1 cellular context compared by ENCODE assay signal in the genomic region with DNA sequence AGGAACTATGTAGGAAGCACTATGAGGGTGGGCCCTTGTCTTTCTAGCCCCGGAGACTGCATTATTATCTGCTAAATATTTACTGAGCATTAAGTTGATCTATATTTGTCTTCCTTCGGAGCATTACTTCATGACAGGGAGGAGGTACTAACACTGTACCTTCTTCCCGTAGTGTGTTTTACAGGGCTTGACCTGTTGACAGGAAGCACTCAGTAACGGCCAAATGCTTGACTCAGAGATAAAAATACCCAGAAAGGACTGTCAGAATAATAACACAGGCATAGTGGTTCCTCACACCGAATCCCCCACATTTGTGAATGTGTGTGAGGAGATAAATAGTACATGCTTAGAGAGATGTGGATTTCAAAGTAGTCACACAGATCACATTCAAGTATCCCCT.
TF ChIP-seq lines count a peak whose summit lies in the region.

No MANE protein-coding gene starts in this region.

TF ChIP-seq in K562, 482 proteins besides CTCF, POLR2A, EP300 and RAD21:
- TF ChIP-seq, protein P1, sequence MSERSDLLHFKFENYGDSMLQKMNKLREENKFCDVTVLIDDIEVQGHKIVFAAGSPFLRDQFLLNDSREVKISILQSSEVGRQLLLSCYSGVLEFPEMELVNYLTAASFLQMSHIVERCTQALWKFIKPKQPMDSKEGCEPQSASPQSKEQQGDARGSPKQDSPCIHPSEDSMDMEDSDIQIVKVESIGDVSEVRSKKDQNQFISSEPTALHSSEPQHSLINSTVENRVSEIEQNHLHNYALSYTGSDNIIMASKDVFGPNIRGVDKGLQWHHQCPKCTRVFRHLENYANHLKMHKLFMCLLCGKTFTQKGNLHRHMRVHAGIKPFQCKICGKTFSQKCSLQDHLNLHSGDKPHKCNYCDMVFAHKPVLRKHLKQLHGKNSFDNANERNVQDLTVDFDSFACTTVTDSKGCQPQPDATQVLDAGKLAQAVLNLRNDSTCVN (CRISPR knock-in tag; IDR thresholded peaks at IDR 0.05) = no peak
- TF ChIP-seq GABPA (tag; conservative IDR thresholded peaks at IDR 0.05; ENCODE audit: low read depth) = no peak
- TF ChIP-seq, protein P2, sequence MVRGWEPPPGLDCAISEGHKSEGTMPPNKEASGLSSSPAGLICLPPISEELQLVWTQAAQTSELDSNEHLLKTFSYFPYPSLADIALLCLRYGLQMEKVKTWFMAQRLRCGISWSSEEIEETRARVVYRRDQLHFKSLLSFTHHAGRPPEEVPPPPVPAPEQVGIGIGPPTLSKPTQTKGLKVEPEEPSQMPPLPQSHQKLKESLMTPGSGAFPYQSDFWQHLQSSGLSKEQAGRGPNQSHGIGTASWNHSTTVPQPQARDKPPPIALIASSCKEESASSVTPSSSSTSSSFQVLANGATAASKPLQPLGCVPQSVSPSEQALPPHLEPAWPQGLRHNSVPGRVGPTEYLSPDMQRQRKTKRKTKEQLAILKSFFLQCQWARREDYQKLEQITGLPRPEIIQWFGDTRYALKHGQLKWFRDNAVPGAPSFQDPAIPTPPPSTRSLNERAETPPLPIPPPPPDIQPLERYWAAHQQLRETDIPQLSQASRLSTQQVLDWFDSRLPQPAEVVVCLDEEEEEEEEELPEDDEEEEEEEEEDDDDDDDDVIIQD (CRISPR knock-in tag; IDR thresholded peaks at IDR 0.05) = no peak
- TF ChIP-seq ZNF124 (CRISPR knock-in tag; IDR thresholded peaks at IDR 0.05) = no peak
- TF ChIP-seq RNF2 (IDR thresholded peaks at IDR 0.05) = 0 out of 2 replicates have a peak, but pooled peaks have one; percentile 21
- no peak for TF ChIP-seq RBM22 (IDR thresholded peaks at IDR 0.05; ENCODE audit: low read depth, low read length, poor library complexity, severe bottlenecking)
- TF ChIP-seq, protein P3, sequence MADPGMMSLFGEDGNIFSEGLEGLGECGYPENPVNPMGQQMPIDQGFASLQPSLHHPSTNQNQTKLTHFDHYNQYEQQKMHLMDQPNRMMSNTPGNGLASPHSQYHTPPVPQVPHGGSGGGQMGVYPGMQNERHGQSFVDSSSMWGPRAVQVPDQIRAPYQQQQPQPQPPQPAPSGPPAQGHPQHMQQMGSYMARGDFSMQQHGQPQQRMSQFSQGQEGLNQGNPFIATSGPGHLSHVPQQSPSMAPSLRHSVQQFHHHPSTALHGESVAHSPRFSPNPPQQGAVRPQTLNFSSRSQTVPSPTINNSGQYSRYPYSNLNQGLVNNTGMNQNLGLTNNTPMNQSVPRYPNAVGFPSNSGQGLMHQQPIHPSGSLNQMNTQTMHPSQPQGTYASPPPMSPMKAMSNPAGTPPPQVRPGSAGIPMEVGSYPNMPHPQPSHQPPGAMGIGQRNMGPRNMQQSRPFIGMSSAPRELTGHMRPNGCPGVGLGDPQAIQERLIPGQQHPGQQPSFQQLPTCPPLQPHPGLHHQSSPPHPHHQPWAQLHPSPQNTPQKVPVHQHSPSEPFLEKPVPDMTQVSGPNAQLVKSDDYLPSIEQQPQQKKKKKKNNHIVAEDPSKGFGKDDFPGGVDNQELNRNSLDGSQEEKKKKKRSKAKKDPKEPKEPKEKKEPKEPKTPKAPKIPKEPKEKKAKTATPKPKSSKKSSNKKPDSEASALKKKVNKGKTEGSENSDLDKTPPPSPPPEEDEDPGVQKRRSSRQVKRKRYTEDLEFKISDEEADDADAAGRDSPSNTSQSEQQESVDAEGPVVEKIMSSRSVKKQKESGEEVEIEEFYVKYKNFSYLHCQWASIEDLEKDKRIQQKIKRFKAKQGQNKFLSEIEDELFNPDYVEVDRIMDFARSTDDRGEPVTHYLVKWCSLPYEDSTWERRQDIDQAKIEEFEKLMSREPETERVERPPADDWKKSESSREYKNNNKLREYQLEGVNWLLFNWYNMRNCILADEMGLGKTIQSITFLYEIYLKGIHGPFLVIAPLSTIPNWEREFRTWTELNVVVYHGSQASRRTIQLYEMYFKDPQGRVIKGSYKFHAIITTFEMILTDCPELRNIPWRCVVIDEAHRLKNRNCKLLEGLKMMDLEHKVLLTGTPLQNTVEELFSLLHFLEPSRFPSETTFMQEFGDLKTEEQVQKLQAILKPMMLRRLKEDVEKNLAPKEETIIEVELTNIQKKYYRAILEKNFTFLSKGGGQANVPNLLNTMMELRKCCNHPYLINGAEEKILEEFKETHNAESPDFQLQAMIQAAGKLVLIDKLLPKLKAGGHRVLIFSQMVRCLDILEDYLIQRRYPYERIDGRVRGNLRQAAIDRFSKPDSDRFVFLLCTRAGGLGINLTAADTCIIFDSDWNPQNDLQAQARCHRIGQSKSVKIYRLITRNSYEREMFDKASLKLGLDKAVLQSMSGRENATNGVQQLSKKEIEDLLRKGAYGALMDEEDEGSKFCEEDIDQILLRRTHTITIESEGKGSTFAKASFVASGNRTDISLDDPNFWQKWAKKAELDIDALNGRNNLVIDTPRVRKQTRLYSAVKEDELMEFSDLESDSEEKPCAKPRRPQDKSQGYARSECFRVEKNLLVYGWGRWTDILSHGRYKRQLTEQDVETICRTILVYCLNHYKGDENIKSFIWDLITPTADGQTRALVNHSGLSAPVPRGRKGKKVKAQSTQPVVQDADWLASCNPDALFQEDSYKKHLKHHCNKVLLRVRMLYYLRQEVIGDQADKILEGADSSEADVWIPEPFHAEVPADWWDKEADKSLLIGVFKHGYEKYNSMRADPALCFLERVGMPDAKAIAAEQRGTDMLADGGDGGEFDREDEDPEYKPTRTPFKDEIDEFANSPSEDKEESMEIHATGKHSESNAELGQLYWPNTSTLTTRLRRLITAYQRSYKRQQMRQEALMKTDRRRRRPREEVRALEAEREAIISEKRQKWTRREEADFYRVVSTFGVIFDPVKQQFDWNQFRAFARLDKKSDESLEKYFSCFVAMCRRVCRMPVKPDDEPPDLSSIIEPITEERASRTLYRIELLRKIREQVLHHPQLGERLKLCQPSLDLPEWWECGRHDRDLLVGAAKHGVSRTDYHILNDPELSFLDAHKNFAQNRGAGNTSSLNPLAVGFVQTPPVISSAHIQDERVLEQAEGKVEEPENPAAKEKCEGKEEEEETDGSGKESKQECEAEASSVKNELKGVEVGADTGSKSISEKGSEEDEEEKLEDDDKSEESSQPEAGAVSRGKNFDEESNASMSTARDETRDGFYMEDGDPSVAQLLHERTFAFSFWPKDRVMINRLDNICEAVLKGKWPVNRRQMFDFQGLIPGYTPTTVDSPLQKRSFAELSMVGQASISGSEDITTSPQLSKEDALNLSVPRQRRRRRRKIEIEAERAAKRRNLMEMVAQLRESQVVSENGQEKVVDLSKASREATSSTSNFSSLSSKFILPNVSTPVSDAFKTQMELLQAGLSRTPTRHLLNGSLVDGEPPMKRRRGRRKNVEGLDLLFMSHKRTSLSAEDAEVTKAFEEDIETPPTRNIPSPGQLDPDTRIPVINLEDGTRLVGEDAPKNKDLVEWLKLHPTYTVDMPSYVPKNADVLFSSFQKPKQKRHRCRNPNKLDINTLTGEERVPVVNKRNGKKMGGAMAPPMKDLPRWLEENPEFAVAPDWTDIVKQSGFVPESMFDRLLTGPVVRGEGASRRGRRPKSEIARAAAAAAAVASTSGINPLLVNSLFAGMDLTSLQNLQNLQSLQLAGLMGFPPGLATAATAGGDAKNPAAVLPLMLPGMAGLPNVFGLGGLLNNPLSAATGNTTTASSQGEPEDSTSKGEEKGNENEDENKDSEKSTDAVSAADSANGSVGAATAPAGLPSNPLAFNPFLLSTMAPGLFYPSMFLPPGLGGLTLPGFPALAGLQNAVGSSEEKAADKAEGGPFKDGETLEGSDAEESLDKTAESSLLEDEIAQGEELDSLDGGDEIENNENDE (IDR thresholded peaks at IDR 0.05; ENCODE audit: low read depth, low read length) = no peak
- no peak for TF ChIP-seq ZSCAN29 (IDR thresholded peaks at IDR 0.05)
- TF ChIP-seq CBFA2T3 (IDR thresholded peaks at IDR 0.05) = peak; percentile 69
- no peak for TF ChIP-seq ZNF699 (CRISPR knock-in tag; IDR thresholded peaks at IDR 0.05; ENCODE audit: insufficient replicate concordance)
- TF ChIP-seq NR2C2 (CRISPR knock-in tag; IDR thresholded peaks at IDR 0.05) = no peak
- 0 out of 2 replicates have a peak, but pooled peaks have one; percentile 23 for TF ChIP-seq NR2C2 (tag; IDR thresholded peaks at IDR 0.05)
- TF ChIP-seq TAL1 (IDR thresholded peaks at IDR 0.05) = 0 out of 2 replicates have a peak, but pooled peaks have one; percentile 8
- 0 out of 2 replicates have a peak, but pooled peaks have one; percentile 38 for TF ChIP-seq ARID1B (IDR thresholded peaks at IDR 0.05)
- TF ChIP-seq CBFA2T2 (conservative IDR thresholded peaks at IDR 0.05) = peak; percentile 43; the same call in 1 of the 2 replicates
- no peak for TF ChIP-seq KAT7 (CRISPR knock-in tag; IDR thresholded peaks at IDR 0.05; ENCODE audit: borderline replicate concordance)
TF ChIP-seq in K562: peak in this region for 6.
